ENCODE assay signal across 13 cellular contexts in the genomic region with DNA sequence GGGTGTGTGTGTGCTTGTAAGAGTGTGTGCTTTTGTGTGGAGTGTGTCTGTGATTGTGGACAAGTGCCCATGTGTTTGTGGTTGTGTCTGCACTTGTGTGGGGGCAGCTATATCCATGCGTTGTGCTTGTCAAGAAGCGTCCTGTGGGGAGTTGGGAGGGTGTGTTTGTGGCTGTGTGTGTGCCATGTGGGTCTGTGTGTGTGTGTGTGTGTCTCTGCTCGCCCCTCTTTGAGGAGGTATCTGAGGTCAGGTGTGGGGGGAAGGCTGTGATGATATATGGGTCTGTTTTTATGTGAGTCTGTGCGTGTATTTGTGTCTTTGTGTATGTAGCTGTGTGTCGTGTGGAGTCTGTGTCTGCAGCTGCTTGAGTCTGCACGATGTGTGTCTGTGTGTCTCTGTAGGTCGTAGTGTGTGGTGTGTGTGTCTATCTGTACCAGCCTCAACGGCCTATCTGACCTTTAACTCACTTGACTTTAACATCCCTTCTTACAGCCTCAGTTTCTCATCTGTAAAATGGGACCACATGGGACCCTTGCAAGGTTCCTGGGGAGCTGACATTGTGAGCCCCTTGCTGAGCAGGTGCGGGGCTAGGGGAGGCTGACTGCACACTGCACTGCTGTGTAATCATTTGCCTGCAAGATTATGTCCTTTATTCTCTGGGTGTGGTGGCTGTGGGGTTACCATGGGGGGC. TPM values are rescaled to one million over a fixed set of nuclear protein-coding genes. Genes with fewer than 3 reads are reported as not detected.
DNase-seq lines count a peak whose midpoint lies in the region; ATAC-seq, FAIRE-seq and TF ChIP-seq lines count a peak whose summit lies in the region.
"Had no signal": no experiment of that assay in that cellular context is flagged by ENCODE, and none has a peak within 500 bp of the region (broad histone marks: within the 10 kb centered on the region; RNA-seq: fewer than 3 reads in every experiment).

No MANE protein-coding gene starts in this region.

- no peaks in the 10 kb centered on the region for H3K9me3 Mint-ChIP-seq in T-helper 1 cell treated with Interleukin-12 subunit alpha and Interleukin-12 subunit beta and Interleukin-4 antibody, amounts not matched to agents 30 μg/mL and 1 μg/mL, for 36 hours
- H3K9me3 Mint-ChIP-seq in activated naive CD8-positive, alpha-beta T cell (ENCODE audit: low read depth) = no peaks in the 10 kb centered on the region
- H3K9me3 Mint-ChIP-seq: activated T-cell treated with anti-CD3 and anti-CD28 coated beads, Interleukin-2, amount 50 U/mL, for 24 hours had no signal

- no peak for FAIRE-seq in HepG2 (lab: Jason Lieb, UNC)
- FAIRE-seq: H54 had no signal

- H3K27me3 Mint-ChIP-seq in T-helper 1 cell treated with Interleukin-12 subunit alpha and Interleukin-12 subunit beta and Interleukin-4 antibody, amounts not matched to agents 30 μg/mL and 1 μg/mL, for 36 hours (ENCODE audit: low read depth) = peaks cover 59% of the 10 kb centered on the region
- H3K27me3 Mint-ChIP-seq in activated naive CD8-positive, alpha-beta T cell = no peaks in the 10 kb centered on the region

- TF ChIP-seq POLR2A in HepG2 (IDR thresholded peaks at IDR 0.05; ENCODE audit: insufficient read depth in 1 of 2, low read depth in 2 of 2, low read length in 2 of 2) = no peak

- H3K4me2 ChIP-seq in HepG2 (ENCODE audit: low read depth, low read length) = no peak overlapping the region

- in situ Hi-C loops in HepG2 (cut with HindIII; ENCODE audit: extremely low pct_ligation_motif_present, low pct_unique_long_range_greater_than_20kb) = no loop called here

- no peak for TF ChIP-seq RAD21 in HepG2 (CRISPR knock-in tag; IDR thresholded peaks at IDR 0.05)

- intact Hi-C loops in HepG2 (cut with micrococcal nuclease; ENCODE audit: unreplicated experiment) = no loop called here

- H3K27me3 ChIP-seq in HepG2 (ENCODE audit: control insufficient read depth in 1 of 2, insufficient read depth in 2 of 2, low read length in 2 of 2) (peaks cover 3 to 8% of the 10 kb centered on the region in 2 experiments; a peak in 4 of 5 replicates), stomach smooth muscle (ENCODE audit: control insufficient read depth in 1 of 2, insufficient read depth in 2 of 2, low read length in 2 of 2) (no peaks in the 10 kb centered on the region)

- WGBS in HepG2 (ENCODE audit: low lambda C conversion rate) = 82% methylated on average over 7 of the region's 9 CpGs

- ATAC-seq in HepG2 (no peak), HG02840 (IDR thresholded peaks at IDR 0.05; ENCODE audit: low FRiP score, unreplicated experiment) (no peak)

- BruUV-seq in HepG2 (replicated peaks; lab: Mats Ljungman, UMichigan) = TSS peak; percentile 52

- H4K20me1 ChIP-seq in HepG2 (ENCODE audit: insufficient read depth, low read length) = 0 out of 2 replicates have a peak, but pooled peaks cover 3% of the 10 kb centered on the region

- H3K27ac ChIP-seq in HepG2 (ENCODE audit: extremely low read length, insufficient read depth, low read length) = no peak overlapping the region
- peak overlapping the region; percentile 92 for H3K27ac ChIP-seq in stomach smooth muscle (ENCODE audit: low read length)

- DNase-seq in T-helper 1 cell = no peak
- no peak for DNase-seq in HepG2 (ENCODE audit: low spot score)
- no peak for DNase-seq in NCI-H1694 (lab: John Stamatoyannopoulos, UW)
- no peak for DNase-seq in NK-92 (lab: John Stamatoyannopoulos, UW; ENCODE audit: unreplicated experiment)
- DNase-seq: 8988T, dermis blood vessel endothelial cell, NCI-H526 treated with DMSO at 0.1 percent for 48 hours had no signal

- peaks cover 4% of the 10 kb centered on the region for H3K79me2 ChIP-seq in HepG2 (ENCODE audit: insufficient read depth, low read length)

- H3K4me3 Mint-ChIP-seq in T-helper 1 cell treated with Interleukin-12 subunit alpha and Interleukin-12 subunit beta and Interleukin-4 antibody, amounts not matched to agents 30 μg/mL and 1 μg/mL, for 36 hours = peak overlapping the region; percentile 50
- peak overlapping the region; percentile 84 for H3K4me3 Mint-ChIP-seq in activated naive CD8-positive, alpha-beta T cell

- H3K36me3 Mint-ChIP-seq in T-helper 1 cell treated with Interleukin-12 subunit alpha and Interleukin-12 subunit beta and Interleukin-4 antibody, amounts not matched to agents 30 μg/mL and 1 μg/mL, for 36 hours (ENCODE audit: low read depth) = no peaks in the 10 kb centered on the region
- no peaks in the 10 kb centered on the region for H3K36me3 Mint-ChIP-seq in activated naive CD8-positive, alpha-beta T cell

- H3K36me3 ChIP-seq in HepG2 (replicated peaks in 1 of 2; ENCODE audit: control insufficient read depth in 1 of 2, insufficient read depth in 2 of 2, low read length in 2 of 2) (no peaks in the 10 kb centered on the region), stomach smooth muscle (ENCODE audit: control insufficient read depth in 2 of 2, insufficient read depth in 2 of 2, low read length in 2 of 2) (no peaks in the 10 kb centered on the region)

- H3K27ac Mint-ChIP-seq in T-helper 1 cell treated with Interleukin-12 subunit alpha and Interleukin-12 subunit beta and Interleukin-4 antibody, amounts not matched to agents 30 μg/mL and 1 μg/mL, for 36 hours = peak overlapping the region; percentile 46
- peak overlapping the region; percentile 85 for H3K27ac Mint-ChIP-seq in activated naive CD8-positive, alpha-beta T cell

- POLR2A ChIA-PET in HepG2 (lab: Yijun Ruan, JAX) = interaction anchor here (1.2 kb wide), 1 partner anchor 20 kb away, joined by 4 read pairs; no protein-coding TSS in a partner anchor

- no peak overlapping the region for H3K4me3 ChIP-seq in HepG2 (replicated peaks in 1 of 3; ENCODE audit: insufficient read depth in 1 of 3, low read depth in 2 of 3, low read length in 3 of 3)
- H3K4me3 ChIP-seq in stomach smooth muscle (ENCODE audit: low read length in 2 of 2) = peak overlapping the region; percentile 69 to 74

- H3K4me1 Mint-ChIP-seq in T-helper 1 cell treated with Interleukin-12 subunit alpha and Interleukin-12 subunit beta and Interleukin-4 antibody, amounts not matched to agents 30 μg/mL and 1 μg/mL, for 36 hours (ENCODE audit: low read depth) = peaks cover 23% of the 10 kb centered on the region
- peaks cover 39% of the 10 kb centered on the region for H3K4me1 Mint-ChIP-seq in activated naive CD8-positive, alpha-beta T cell (ENCODE audit: low read depth)

- H3K9ac ChIP-seq in HepG2 (ENCODE audit: insufficient read depth, low read depth, low read length) = no peak overlapping the region
- H3K9ac ChIP-seq in stomach smooth muscle (ENCODE audit: low read length in 2 of 2) = no peak overlapping the region

- CTCF ChIA-PET in HepG2 (lab: Yijun Ruan, JAX; ENCODE audit: low intra/inter-chr PET ratio, low total read pairs) = no interaction called here

- TF ChIP-seq EP300 in HepG2 (IDR thresholded peaks at IDR 0.05; ENCODE audit: low read depth in 2 of 2, low read length in 2 of 2) (no peak), HepG2 (CRISPR knock-in tag; IDR thresholded peaks at IDR 0.05; ENCODE audit: borderline replicate concordance) (no peak)

- TF ChIP-seq CTCF in HepG2 (CRISPR knock-in tag; IDR thresholded peaks at IDR 0.05) = no peak

- H3K4me1 ChIP-seq in HepG2 (ENCODE audit: insufficient read depth, low read length) (peaks cover 36% of the 10 kb centered on the region), stomach smooth muscle (ENCODE audit: control insufficient read depth, insufficient read depth, low read length) (peaks cover 64% of the 10 kb centered on the region)

- H3K9me3 ChIP-seq in HepG2 (ENCODE audit: low read length) = no peaks in the 10 kb centered on the region
- H3K9me3 ChIP-seq in stomach smooth muscle (ENCODE audit: control insufficient read depth in 2 of 2, low read length in 2 of 2) = no peaks in the 10 kb centered on the region

- no peak overlapping the region for H2AFZ ChIP-seq in HepG2 (ENCODE audit: low read length)

RNA-seq across cellular contexts. Expression of a gene that starts 4.0 kb away (rescaled TPM):
- total RNA-seq in HepG2 (2016; rRNA removed; fragmentation: Illumina TruSeq; extraction: Trizol) = 2.5 and 2.9 TPM in 2 replicates
- 2.9 and 3.0 TPM in 2 replicates for total RNA-seq in HepG2 (2016; cell fraction: cytosol; rRNA removed; fragmentation: Illumina TruSeq; extraction: Trizol; ENCODE audit: low read depth)
- total RNA-seq in HepG2 (2016; cell fraction: insoluble cytoplasmic fraction; rRNA removed; fragmentation: Illumina TruSeq; extraction: Trizol) = 3.0 and 3.2 TPM in 2 replicates
- total RNA-seq in HepG2 (2016; cell fraction: membrane; rRNA removed; fragmentation: Illumina TruSeq; extraction: Trizol) = 2.5 and 2.9 TPM in 2 replicates
- 3.8 and 5.6 TPM in 2 replicates for total RNA-seq in HepG2 (2016; cell fraction: nucleus; rRNA removed; fragmentation: Illumina TruSeq; extraction: Trizol)
- polyA plus RNA-seq in HepG2 (2011; rRNA removed) = 1.3 and 1.6 TPM in 2 replicates
- 0.71 and 0.79 TPM in 2 replicates for polyA plus RNA-seq in HepG2 (2011; cell fraction: cytosol; rRNA removed)
- 5.1 and 8.1 TPM in 2 replicates for polyA plus RNA-seq in HepG2 (2011; cell fraction: nucleus; rRNA removed)
- 5.9 and 8.4 TPM in 2 replicates for polyA plus RNA-seq in HepG2 (2012)
- polyA plus RNA-seq in HepG2 (2016; cell fraction: cytosol; fragmentation: Illumina TruSeq; extraction: Trizol; ENCODE audit: low read depth) = 1.1 and 1.4 TPM in 2 replicates
- polyA plus RNA-seq in HepG2 (2016; cell fraction: insoluble cytoplasmic fraction; fragmentation: Illumina TruSeq; extraction: Trizol; ENCODE audit: low read depth) = 8.2 and 9.6 TPM in 2 replicates
- 4.6 and 4.8 TPM in 2 replicates for polyA plus RNA-seq in HepG2 (2016; cell fraction: membrane; fragmentation: Illumina TruSeq; extraction: Trizol; ENCODE audit: low read depth)
- polyA plus RNA-seq in HepG2 (2016; cell fraction: nucleus; fragmentation: Illumina TruSeq; extraction: Trizol; ENCODE audit: insufficient read depth, low read depth) = 7.4 and 9.8 TPM in 2 replicates
- polyA minus RNA-seq in HepG2 (2011; rRNA and poly(A)+ RNA removed; ENCODE audit: low replicate concordance) = 5.3 and 16.7 TPM in 2 replicates
- polyA minus RNA-seq in HepG2 (2011; cell fraction: cytosol; rRNA and poly(A)+ RNA removed) = 5.2 and 5.4 TPM in 2 replicates
- 5.1 and 5.3 TPM in 2 replicates for polyA minus RNA-seq in HepG2 (2011; cell fraction: nucleus; rRNA and poly(A)+ RNA removed)

Comparison
In these comparisons a context has a peak if more than half of its experiments do, and no peak if none do; other contexts are left out.
1. H3K4me3 ChIP-seq: peak in stomach smooth muscle (2 of 2); none in HepG2 (0 of 3).